ENCODE assay signal across 24 cellular contexts in the genomic region with DNA sequence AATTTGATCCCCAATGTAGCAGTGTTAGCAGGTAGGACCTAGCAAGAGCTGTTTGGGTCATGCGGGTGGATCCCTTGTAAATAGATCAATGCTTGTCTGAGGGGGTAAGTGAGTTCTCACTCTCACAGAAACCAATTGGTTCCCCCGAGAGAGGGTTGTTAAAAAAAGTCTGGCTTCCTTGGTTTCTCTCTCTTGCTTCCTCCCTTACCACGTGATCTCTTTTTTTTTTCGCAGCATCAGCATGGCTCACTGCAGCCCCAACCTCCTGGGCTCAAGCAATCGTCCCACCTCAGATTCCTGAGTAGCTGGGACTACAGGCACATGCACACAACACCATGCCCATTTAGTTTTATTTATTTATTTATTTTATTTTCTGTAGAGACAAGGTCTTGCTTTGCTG. TPM values are rescaled to one million over a fixed set of nuclear protein-coding genes. Genes with fewer than 3 reads are reported as not detected.
DNase-seq lines count a peak whose midpoint lies in the region; ATAC-seq and TF ChIP-seq lines count a peak whose summit lies in the region.
"Had no signal": no experiment of that assay in that cellular context is flagged by ENCODE, and none has a peak within 500 bp of the region (broad histone marks: within the 10 kb centered on the region; RNA-seq: fewer than 3 reads in every experiment).

No MANE protein-coding gene starts in this region.

- peak overlapping the region; percentile 29; the same call in 1 of the 2 replicates for H2BK120ac ChIP-seq in IMR-90 (ENCODE audit: low read depth, low read length)

- peak overlapping the region; percentile 53 for H4K5ac ChIP-seq in IMR-90 (ENCODE audit: low read depth, low read length)

- no peak overlapping the region for H3K27ac ChIP-seq in IMR-90 (ENCODE audit: insufficient read depth, low read length)
- H3K27ac ChIP-seq: prostate gland had no signal

- no peak for ATAC-seq in activated T-cell treated with anti-CD3 and anti-CD28 coated beads, Interleukin-2, amount 50 U/mL, for 72 hours (replicated peaks in 1 of 2)
- ATAC-seq in IMR-90 (ENCODE audit: low read depth): no peak
- ATAC-seq in central memory CD8-positive, alpha-beta T cell (replicated peaks; ENCODE audit: extremely low read depth, poor library complexity, severe bottlenecking): no peak
- ATAC-seq in stimulated activated effector memory CD8-positive, alpha-beta T cell treated with anti-CD3 and anti-CD28 coated beads, Interleukin-12 subunit alpha, Interleukin-12 subunit beta, amount 100 ng/mL, for 72 hours: no peak
- ATAC-seq: Right ventricle myocardium inferior had no signal

- peak overlapping the region; percentile 5; the same call in 1 of the 2 replicates for H3K18ac ChIP-seq in IMR-90 (ENCODE audit: low read depth, low read length)

- no peak overlapping the region for H2AFZ ChIP-seq in IMR-90 (replicated peaks; ENCODE audit: low read length, poor library complexity)

- H4K8ac ChIP-seq in IMR-90 (ENCODE audit: low read depth in 2 of 2, low read length in 2 of 2): peak overlapping the region in 1 of 2 experiments; percentile 43; a peak in 1 of 4 replicates

- no peak overlapping the region for H3K4me3 ChIP-seq in IMR-90 (ENCODE audit: insufficient read depth, low read depth, low read length)
- H3K4me3 ChIP-seq: prostate gland had no signal

- no peak overlapping the region for H3K9ac ChIP-seq in IMR-90 (ENCODE audit: low read depth, low read length)

- POLR2A ChIA-PET in IMR-90 (lab: Charles Lee; ENCODE audit: unreplicated experiment): no interaction called here

- peak overlapping the region; percentile 72; the same call in 1 of the 3 replicates for H2BK15ac ChIP-seq in IMR-90 (ENCODE audit: low read depth, low read length)

- H3K9me3 Mint-ChIP-seq in activated T-cell treated with anti-CD3 and anti-CD28 coated beads, Interleukin-2, amount 50 U/mL, for 24 hours: no peaks in the 10 kb centered on the region
- H3K9me3 Mint-ChIP-seq in activated T-cell treated with anti-CD3 and anti-CD28 coated beads, Interleukin-2, amount 50 U/mL, for 72 hours: peaks cover 0 to 2% of the 10 kb centered on the region in 2 donors
- H3K9me3 Mint-ChIP-seq in central memory CD8-positive, alpha-beta T cell: no peaks in the 10 kb centered on the region
- no peaks in the 10 kb centered on the region for H3K9me3 Mint-ChIP-seq in stimulated activated effector memory CD8-positive, alpha-beta T cell treated with anti-CD3 and anti-CD28 coated beads, Interleukin-12 subunit alpha, Interleukin-12 subunit beta, amount 100 ng/mL, for 72 hours
- H3K9me3 Mint-ChIP-seq: activated CD4-positive, alpha-beta memory T cell treated with anti-CD3 and anti-CD28 coated beads for 36 hours; dendritic cell treated with granulocyte-macrophage colony-stimulating factor and Interleukin-4, amounts not matched to agents 40 ng/mL and 50 ng/mL, for 4 days had no signal

- no peaks in the 10 kb centered on the region for H3K36me3 ChIP-seq in IMR-90 (ENCODE audit: control insufficient read depth, insufficient read depth, low read length)
- H3K36me3 ChIP-seq: prostate gland had no signal

- no peak for TF ChIP-seq POLR2A in IMR-90 (IDR thresholded peaks at IDR 0.05; ENCODE audit: low read depth, low read length)

- no TSS peak for BruUV-seq in IMR-90 (replicated peaks; lab: Mats Ljungman, UMichigan)

- H3K4me1 ChIP-seq in IMR-90 (ENCODE audit: control insufficient read depth, insufficient read depth, low read length): peaks cover 21% of the 10 kb centered on the region
- H3K4me1 ChIP-seq: prostate gland had no signal

- dilution Hi-C loops in IMR-90 (cut with HindIII; ENCODE audit: low sequenced_read_pairs, unreplicated experiment): no loop called here

- H3K4ac ChIP-seq in IMR-90 (ENCODE audit: low read depth, low read length): peak overlapping the region; percentile 43

- no peaks in the 10 kb centered on the region for H3K27me3 ChIP-seq in IMR-90 (ENCODE audit: control insufficient read depth, insufficient read depth, low read length)

- no peak overlapping the region for H4K91ac ChIP-seq in IMR-90 (ENCODE audit: insufficient read depth, low read depth, low read length)

- H3K9me3 ChIP-seq in IMR-90 (ENCODE audit: control insufficient read depth, insufficient read depth, low read length): no peaks in the 10 kb centered on the region
- H3K9me3 ChIP-seq: prostate gland had no signal

- peaks cover 38 to 72% of the 10 kb centered on the region in 2 experiments for H3K79me1 ChIP-seq in IMR-90 (ENCODE audit: low read depth in 1 of 2, low read length in 2 of 2)

- no peak overlapping the region for H3K4me2 ChIP-seq in IMR-90 (ENCODE audit: low read depth, low read length)

- CTCF ChIA-PET in IMR-90 (lab: Yijun Ruan, JAX): no interaction called here

- H3K23ac ChIP-seq in IMR-90 (ENCODE audit: low read depth, low read length): peak overlapping the region; percentile 81; the same call in 1 of the 2 replicates

- no peaks in the 10 kb centered on the region for H3K27me3 Mint-ChIP-seq in activated T-cell treated with anti-CD3 and anti-CD28 coated beads, Interleukin-2, amount 50 U/mL, for 24 hours
- H3K27me3 Mint-ChIP-seq in activated T-cell treated with anti-CD3 and anti-CD28 coated beads, Interleukin-2, amount 50 U/mL, for 72 hours (ENCODE audit: low read depth): no peaks in the 10 kb centered on the region
- no peaks in the 10 kb centered on the region for H3K27me3 Mint-ChIP-seq in central memory CD8-positive, alpha-beta T cell
- H3K27me3 Mint-ChIP-seq: activated CD4-positive, alpha-beta memory T cell treated with anti-CD3 and anti-CD28 coated beads for 36 hours; dendritic cell treated with granulocyte-macrophage colony-stimulating factor and Interleukin-4, amounts not matched to agents 40 ng/mL and 50 ng/mL, for 4 days had no signal

- no peak overlapping the region for H2AK9ac ChIP-seq in IMR-90 (replicated peaks; ENCODE audit: low read depth, low read length, poor library complexity)

- in situ Hi-C loops in IMR-90 (cut with MboI; ENCODE audit: low sequenced_read_pairs): no loop called here

- WGBS in IMR-90 (ENCODE audit: extremely low coverage in 2 of 2, insufficient read length in 1 of 2), 2 experiments: no CpG with 5 or more reads among the region's 5 CpGs

- no peak for TF ChIP-seq RAD21 in IMR-90 (IDR thresholded peaks at IDR 0.05; ENCODE audit: low read length)

- H2AK5ac ChIP-seq in IMR-90 (ENCODE audit: low read depth, low read length): 0 out of 2 replicates have a peak overlapping the region, but pooled peaks have one; percentile 24

- peaks cover 13% of the 10 kb centered on the region for H3K9me1 ChIP-seq in IMR-90 (ENCODE audit: insufficient read depth, low read length)

- H4K20me1 ChIP-seq in IMR-90 (ENCODE audit: insufficient read depth, low read length): no peaks in the 10 kb centered on the region; the same call in 1 of the 2 replicates

- intact Hi-C loops in IMR-90 (cut with micrococcal nuclease): no loop called here

- H3K56ac ChIP-seq in IMR-90 (ENCODE audit: extremely low read depth, insufficient read depth, low read length): no peak overlapping the region

- no peak overlapping the region; the same call in 1 of the 2 replicates for H3K14ac ChIP-seq in IMR-90 (replicated peaks; ENCODE audit: low read depth, low read length)

- no peak for DNase-seq in activated T-cell treated with anti-CD3 and anti-CD28 coated beads, Interleukin-2, amount 50 U/mL, for 24 hours
- DNase-seq in activated T-cell treated with anti-CD3 and anti-CD28 coated beads, Interleukin-2, amount 50 U/mL, for 72 hours: no peak
- no peak for DNase-seq in IMR-90
- no peak for DNase-seq in central memory CD8-positive, alpha-beta T cell (ENCODE audit: low spot score in 2 of 2)
- no peak for DNase-seq in stimulated activated effector memory CD8-positive, alpha-beta T cell treated with anti-CD3 and anti-CD28 coated beads, Interleukin-12 subunit alpha, Interleukin-12 subunit beta, amount 100 ng/mL, for 72 hours (ENCODE audit: low spot score in 2 of 2)
- no peak for DNase-seq in H4 (ENCODE audit: low spot score)
- DNase-seq in NCI-H2196 treated with DMSO at 0.1 percent for 48 hours (lab: John Stamatoyannopoulos, UW; ENCODE audit: unreplicated experiment): no peak
- DNase-seq in kidney tubule cell (ENCODE audit: low spot score): no peak
- DNase-seq: activated CD4-positive, alpha-beta memory T cell treated with anti-CD3 and anti-CD28 coated beads for 36 hours; activated gamma-delta T cell treated with Interleukin-2 at 50 U/mL for 16 hours; AML-193; amygdala; Calu3; H7; kidney; NCI-H1105; NCI-H2029 treated with DMSO at 0.1 percent for 48 hours; NCI-H345; NCI-H748 treated with DMSO at 0.1 percent for 48 hours; stimulated activated CD4-positive, alpha-beta T cell treated with anti-CD3 and anti-CD28 coated beads, Interleukin-15, amount 100 ng/mL, for 24 hours; T-helper 9 cell had no signal

- H3K27ac Mint-ChIP-seq in activated T-cell treated with anti-CD3 and anti-CD28 coated beads, Interleukin-2, amount 50 U/mL, for 24 hours: peak overlapping the region; percentile 76
- no peak overlapping the region for H3K27ac Mint-ChIP-seq in activated T-cell treated with anti-CD3 and anti-CD28 coated beads, Interleukin-2, amount 50 U/mL, for 72 hours
- H3K27ac Mint-ChIP-seq in central memory CD8-positive, alpha-beta T cell (ENCODE audit: low read depth): peak overlapping the region; percentile 29
- peak overlapping the region; percentile 24 for H3K27ac Mint-ChIP-seq in stimulated activated effector memory CD8-positive, alpha-beta T cell treated with anti-CD3 and anti-CD28 coated beads, Interleukin-12 subunit alpha, Interleukin-12 subunit beta, amount 100 ng/mL, for 72 hours
- H3K27ac Mint-ChIP-seq: activated CD4-positive, alpha-beta memory T cell treated with anti-CD3 and anti-CD28 coated beads for 36 hours; dendritic cell treated with granulocyte-macrophage colony-stimulating factor and Interleukin-4, amounts not matched to agents 40 ng/mL and 50 ng/mL, for 4 days had no signal

- no peak overlapping the region for H3K4me3 Mint-ChIP-seq in activated T-cell treated with anti-CD3 and anti-CD28 coated beads, Interleukin-2, amount 50 U/mL, for 24 hours
- no peak overlapping the region for H3K4me3 Mint-ChIP-seq in activated T-cell treated with anti-CD3 and anti-CD28 coated beads, Interleukin-2, amount 50 U/mL, for 72 hours
- H3K4me3 Mint-ChIP-seq in central memory CD8-positive, alpha-beta T cell: no peak overlapping the region
- H3K4me3 Mint-ChIP-seq in stimulated activated effector memory CD8-positive, alpha-beta T cell treated with anti-CD3 and anti-CD28 coated beads, Interleukin-12 subunit alpha, Interleukin-12 subunit beta, amount 100 ng/mL, for 72 hours: no peak overlapping the region
- H3K4me3 Mint-ChIP-seq: activated CD4-positive, alpha-beta memory T cell treated with anti-CD3 and anti-CD28 coated beads for 36 hours; dendritic cell treated with granulocyte-macrophage colony-stimulating factor and Interleukin-4, amounts not matched to agents 40 ng/mL and 50 ng/mL, for 4 days had no signal

- H2BK5ac ChIP-seq in IMR-90 (ENCODE audit: low read depth, low read length, poor library complexity, severe bottlenecking): peak overlapping the region; percentile 24

- TF ChIP-seq CTCF in IMR-90 (conservative IDR thresholded peaks at IDR 0.05; ENCODE audit: low read depth, low read length): no peak

- H3K4me1 Mint-ChIP-seq in activated T-cell treated with anti-CD3 and anti-CD28 coated beads, Interleukin-2, amount 50 U/mL, for 24 hours (ENCODE audit: low read depth): peaks cover 66% of the 10 kb centered on the region
- peaks cover 40% of the 10 kb centered on the region for H3K4me1 Mint-ChIP-seq in activated T-cell treated with anti-CD3 and anti-CD28 coated beads, Interleukin-2, amount 50 U/mL, for 72 hours (ENCODE audit: low read depth)
- H3K4me1 Mint-ChIP-seq in central memory CD8-positive, alpha-beta T cell: peaks cover 49% of the 10 kb centered on the region
- H3K4me1 Mint-ChIP-seq in stimulated activated effector memory CD8-positive, alpha-beta T cell treated with anti-CD3 and anti-CD28 coated beads, Interleukin-12 subunit alpha, Interleukin-12 subunit beta, amount 100 ng/mL, for 72 hours: peaks cover 49% of the 10 kb centered on the region

- peaks cover 34% of the 10 kb centered on the region for H3K36me3 Mint-ChIP-seq in activated T-cell treated with anti-CD3 and anti-CD28 coated beads, Interleukin-2, amount 50 U/mL, for 24 hours (ENCODE audit: low read depth)
- H3K36me3 Mint-ChIP-seq in activated T-cell treated with anti-CD3 and anti-CD28 coated beads, Interleukin-2, amount 50 U/mL, for 72 hours (ENCODE audit: insufficient read depth in 2 of 2): peaks cover 0 to under 1% of the 10 kb centered on the region in 2 donors
- peaks cover 4% of the 10 kb centered on the region for H3K36me3 Mint-ChIP-seq in central memory CD8-positive, alpha-beta T cell (ENCODE audit: insufficient read depth)
- H3K36me3 Mint-ChIP-seq in stimulated activated effector memory CD8-positive, alpha-beta T cell treated with anti-CD3 and anti-CD28 coated beads, Interleukin-12 subunit alpha, Interleukin-12 subunit beta, amount 100 ng/mL, for 72 hours: peaks cover 7% of the 10 kb centered on the region

- H2BK20ac ChIP-seq in IMR-90 (ENCODE audit: low read depth, low read length): peak overlapping the region; percentile 35; the same call in 1 of the 2 replicates

RNA-seq across cellular contexts. Expression of a gene that starts 26.4 kb away (rescaled TPM):
- total RNA-seq in activated T-cell treated with anti-CD3 and anti-CD28 coated beads, Interleukin-2, amount 50 U/mL, for 72 hours: 10 to 100 TPM; 36.5 to 37.3 TPM
- total RNA-seq in IMR-90 (2012; rRNA removed): 18.8 and 30.3 TPM in 2 replicates
- polyA plus RNA-seq in IMR-90 (2012; rRNA removed): 5.1 and 5.8 TPM in 2 replicates
- polyA plus RNA-seq in IMR-90 (2012; cell fraction: cytosol; rRNA removed): 1.2 and 1.6 TPM in 2 replicates
- 2.1 and 15.4 TPM in 2 replicates for polyA plus RNA-seq in IMR-90 (2012; cell fraction: nucleus; rRNA removed; ENCODE audit: low replicate concordance)
- total RNA-seq in H4 (2014; rRNA removed; shearing (Covaris generic)): 9.8 and 11.0 TPM in 2 replicates
